1 cellular context compared by ENCODE assay signal in genomic region chr5:150139334-150139733, GRCh38.
TF ChIP-seq lines count a peak whose summit lies in the region.

No MANE protein-coding gene starts in this region.

TF ChIP-seq in HepG2, 621 proteins besides CTCF, POLR2A, EP300 and RAD21:
- no peak for TF ChIP-seq U2AF2 (IDR thresholded peaks at IDR 0.05; ENCODE audit: low read depth, low read length)
- no peak for TF ChIP-seq ZNF883 (CRISPR knock-in tag; IDR thresholded peaks at IDR 0.05; ENCODE audit: not compliant biosample characterization)
- TF ChIP-seq SAP130 (CRISPR knock-in tag; IDR thresholded peaks at IDR 0.05; ENCODE audit: low read depth): no peak
- TF ChIP-seq, protein P1, sequence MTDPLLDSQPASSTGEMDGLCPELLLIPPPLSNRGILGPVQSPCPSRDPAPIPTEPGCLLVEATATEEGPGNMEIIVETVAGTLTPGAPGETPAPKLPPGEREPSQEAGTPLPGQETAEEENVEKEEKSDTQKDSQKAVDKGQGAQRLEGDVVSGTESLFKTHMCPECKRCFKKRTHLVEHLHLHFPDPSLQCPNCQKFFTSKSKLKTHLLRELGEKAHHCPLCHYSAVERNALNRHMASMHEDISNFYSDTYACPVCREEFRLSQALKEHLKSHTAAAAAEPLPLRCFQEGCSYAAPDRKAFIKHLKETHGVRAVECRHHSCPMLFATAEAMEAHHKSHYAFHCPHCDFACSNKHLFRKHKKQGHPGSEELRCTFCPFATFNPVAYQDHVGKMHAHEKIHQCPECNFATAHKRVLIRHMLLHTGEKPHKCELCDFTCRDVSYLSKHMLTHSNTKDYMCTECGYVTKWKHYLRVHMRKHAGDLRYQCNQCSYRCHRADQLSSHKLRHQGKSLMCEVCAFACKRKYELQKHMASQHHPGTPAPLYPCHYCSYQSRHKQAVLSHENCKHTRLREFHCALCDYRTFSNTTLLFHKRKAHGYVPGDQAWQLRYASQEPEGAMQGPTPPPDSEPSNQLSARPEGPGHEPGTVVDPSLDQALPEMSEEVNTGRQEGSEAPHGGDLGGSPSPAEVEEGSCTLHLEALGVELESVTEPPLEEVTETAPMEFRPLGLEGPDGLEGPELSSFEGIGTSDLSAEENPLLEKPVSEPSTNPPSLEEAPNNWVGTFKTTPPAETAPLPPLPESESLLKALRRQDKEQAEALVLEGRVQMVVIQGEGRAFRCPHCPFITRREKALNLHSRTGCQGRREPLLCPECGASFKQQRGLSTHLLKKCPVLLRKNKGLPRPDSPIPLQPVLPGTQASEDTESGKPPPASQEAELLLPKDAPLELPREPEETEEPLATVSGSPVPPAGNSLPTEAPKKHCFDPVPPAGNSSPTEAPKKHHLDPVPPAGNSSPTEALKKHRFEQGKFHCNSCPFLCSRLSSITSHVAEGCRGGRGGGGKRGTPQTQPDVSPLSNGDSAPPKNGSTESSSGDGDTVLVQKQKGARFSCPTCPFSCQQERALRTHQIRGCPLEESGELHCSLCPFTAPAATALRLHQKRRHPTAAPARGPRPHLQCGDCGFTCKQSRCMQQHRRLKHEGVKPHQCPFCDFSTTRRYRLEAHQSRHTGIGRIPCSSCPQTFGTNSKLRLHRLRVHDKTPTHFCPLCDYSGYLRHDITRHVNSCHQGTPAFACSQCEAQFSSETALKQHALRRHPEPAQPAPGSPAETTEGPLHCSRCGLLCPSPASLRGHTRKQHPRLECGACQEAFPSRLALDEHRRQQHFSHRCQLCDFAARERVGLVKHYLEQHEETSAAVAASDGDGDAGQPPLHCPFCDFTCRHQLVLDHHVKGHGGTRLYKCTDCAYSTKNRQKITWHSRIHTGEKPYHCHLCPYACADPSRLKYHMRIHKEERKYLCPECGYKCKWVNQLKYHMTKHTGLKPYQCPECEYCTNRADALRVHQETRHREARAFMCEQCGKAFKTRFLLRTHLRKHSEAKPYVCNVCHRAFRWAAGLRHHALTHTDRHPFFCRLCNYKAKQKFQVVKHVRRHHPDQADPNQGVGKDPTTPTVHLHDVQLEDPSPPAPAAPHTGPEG (CRISPR knock-in tag; IDR thresholded peaks at IDR 0.05): no peak
- TF ChIP-seq KDM2A (CRISPR knock-in tag; IDR thresholded peaks at IDR 0.05; ENCODE audit: borderline replicate concordance, low read depth): no peak
- TF ChIP-seq, protein P2, sequence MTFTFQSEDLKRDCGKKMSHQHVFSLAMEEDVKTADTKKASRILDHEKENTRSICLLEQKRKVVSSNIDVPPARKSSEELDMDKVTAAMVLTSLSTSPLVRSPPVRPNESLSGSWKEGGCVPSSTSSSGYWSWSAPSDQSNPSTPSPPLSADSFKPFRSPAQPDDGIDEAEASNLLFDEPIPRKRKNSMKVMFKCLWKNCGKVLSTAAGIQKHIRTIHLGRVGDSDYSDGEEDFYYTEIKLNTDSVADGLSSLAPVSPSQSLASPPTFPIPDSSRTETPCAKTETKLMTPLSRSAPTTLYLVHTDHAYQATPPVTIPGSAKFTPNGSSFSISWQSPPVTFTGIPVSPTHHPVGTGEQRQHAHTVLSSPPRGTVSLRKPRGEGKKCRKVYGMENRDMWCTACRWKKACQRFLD (CRISPR knock-in tag; IDR thresholded peaks at IDR 0.05; ENCODE audit: borderline replicate concordance): peak; percentile 10; the same call in 1 of the 2 replicates
- TF ChIP-seq IRF2 (CRISPR knock-in tag; IDR thresholded peaks at IDR 0.05): no peak
- no peak for TF ChIP-seq NR2C2 (CRISPR knock-in tag; IDR thresholded peaks at IDR 0.05; ENCODE audit: borderline replicate concordance)
